30 cellular contexts compared by ENCODE assay signal in genomic region chr1:46334030-46334384, GRCh38. TPM values are rescaled to one million over a fixed set of nuclear protein-coding genes. Genes with fewer than 3 reads are reported as not detected.
DNase-seq lines count a peak whose midpoint lies in the region; ATAC-seq, FAIRE-seq and TF ChIP-seq lines count a peak whose summit lies in the region.
"Had no signal": no experiment of that assay in that cellular context is flagged by ENCODE, and none has a peak within 500 bp of the region (broad histone marks: within the 10 kb centered on the region; RNA-seq: fewer than 3 reads in every experiment).

No MANE protein-coding gene starts in this region.

- no peak overlapping the region; the same call in 1 of the 2 replicates for H4K8ac ChIP-seq in H1 (ENCODE audit: extremely low read depth, insufficient read depth, low read length)

- H3K4me2 ChIP-seq in H1 (ENCODE audit: insufficient read depth in 1 of 2, low read depth in 2 of 2, low read length in 2 of 2): no peak overlapping the region
- H3K4me2 ChIP-seq: A549 had no signal

- H3K27me3 ChIP-seq in H1 (replicated peaks in 1 of 4; ENCODE audit: control insufficient read depth in 3 of 4, extremely low read depth in 1 of 4, insufficient read depth in 3 of 4, low read length in 3 of 4): no peaks in the 10 kb centered on the region
- no peaks in the 10 kb centered on the region for H3K27me3 ChIP-seq in sigmoid colon
- H3K27me3 ChIP-seq: BE2C, dorsolateral prefrontal cortex, esophagus squamous epithelium, foreskin keratinocyte, heart right ventricle, right lobe of liver, transverse colon had no signal

- no peak for ATAC-seq in GM18505 (IDR thresholded peaks at IDR 0.05; ENCODE audit: unreplicated experiment)
- ATAC-seq in GM21367 (IDR thresholded peaks at IDR 0.05; ENCODE audit: unreplicated experiment): peak; percentile 3
- peak; percentile 2 for ATAC-seq in HG03175 (IDR thresholded peaks at IDR 0.05; ENCODE audit: unreplicated experiment)
- no peak for ATAC-seq in HG03442 (IDR thresholded peaks at IDR 0.05; ENCODE audit: unreplicated experiment)
- ATAC-seq: activated CD4-positive, alpha-beta T cell treated with anti-CD3 and anti-CD28 coated beads for 36 hours; activated T-helper 17 cell treated with anti-CD3 and anti-CD28 coated beads, Interleukin-2, amount 50 U/mL, for 72 hours; CD8-positive, alpha-beta T cell had no signal

- no peak overlapping the region for H4K91ac ChIP-seq in H1 (replicated peaks; ENCODE audit: insufficient read length, low read length)

- H3K4me3 ChIP-seq in H1 (ENCODE audit: extremely low read depth in 1 of 4, insufficient read depth in 2 of 4, low read depth in 3 of 4, low read length in 4 of 4) (no peak overlapping the region), sigmoid colon (no peak overlapping the region)
- H3K4me3 ChIP-seq: A549, dorsolateral prefrontal cortex, esophagus squamous epithelium, heart right ventricle, prostate gland, right lobe of liver, transverse colon had no signal

- H3K4ac ChIP-seq in H1 (replicated peaks; ENCODE audit: insufficient read length, low read depth, low read length): no peak overlapping the region

- no peaks in the 10 kb centered on the region for H3K79me1 ChIP-seq in H1 (ENCODE audit: low read depth, low read length)

- H4K20me1 ChIP-seq in H1 (replicated peaks in 1 of 2; ENCODE audit: control insufficient read depth in 1 of 2, insufficient read depth in 2 of 2, low read length in 2 of 2): no peaks in the 10 kb centered on the region

- no peaks in the 10 kb centered on the region for H3K36me3 ChIP-seq in H1 (ENCODE audit: control insufficient read depth in 2 of 4, insufficient read depth in 4 of 4, low read length in 3 of 4)
- no peaks in the 10 kb centered on the region for H3K36me3 ChIP-seq in sigmoid colon
- H3K36me3 ChIP-seq: BE2C, esophagus squamous epithelium, heart right ventricle, prostate gland, right lobe of liver, transverse colon had no signal

- H3K23ac ChIP-seq in H1 (ENCODE audit: insufficient read length): no peak overlapping the region

- H2BK20ac ChIP-seq in H1 (ENCODE audit: low read length): peak overlapping the region; percentile 34; the same call in 1 of the 2 replicates

- no peak overlapping the region for H3K56ac ChIP-seq in H1 (replicated peaks; ENCODE audit: insufficient read length, low read depth, low read length)

- TF ChIP-seq CTCF in H1 (IDR thresholded peaks at IDR 0.05; ENCODE audit: control extremely low read depth in 1 of 3, insufficient read depth in 1 of 3, low read depth in 1 of 3, low read length in 3 of 3): no peak
- TF ChIP-seq CTCF in sigmoid colon (IDR thresholded peaks at IDR 0.05): no peak

- H2AFZ ChIP-seq in H1 (ENCODE audit: low read length): no peak overlapping the region

- H3K27ac ChIP-seq in H1 (ENCODE audit: low read depth, low read length): no peak overlapping the region
- no peak overlapping the region for H3K27ac ChIP-seq in sigmoid colon
- H3K27ac ChIP-seq: A549, dorsolateral prefrontal cortex, esophagus squamous epithelium, foreskin keratinocyte, heart right ventricle, prostate gland, right lobe of liver, transverse colon had no signal

- H3K23me2 ChIP-seq in H1 (ENCODE audit: low read depth, low read length): no peaks in the 10 kb centered on the region

- 0 out of 2 replicates have a peak overlapping the region, but pooled peaks have one; percentile 37 for H2BK5ac ChIP-seq in H1 (ENCODE audit: low read depth, low read length)

- POLR2A ChIA-PET in H1 (lab: Charles Lee; ENCODE audit: partially characterized antibody): interaction anchor here (0.6 to 2.6 kb wide), 13 partner anchors 13 to 87 kb away, joined by 3 to 20 read pairs (median 5); partner anchors contain the start of genes LRRC41, RAD54L and UQCRH

- peak overlapping the region; percentile 75; the same call in 1 of the 2 replicates for H2BK12ac ChIP-seq in H1 (ENCODE audit: low read depth, low read length)

- DNase-seq in H1 (ENCODE audit: low read depth in 1 of 2, low spot score in 2 of 2): no peak
- no peak for DNase-seq in sigmoid colon
- DNase-seq in stimulated activated CD4-positive, alpha-beta T cell treated with anti-CD3 and anti-CD28 coated beads, Interleukin-2, amount 100 ng/mL, for 48 hours: no peak
- DNase-seq in germinal center (ENCODE audit: low spot score): no peak
- DNase-seq: activated CD4-positive, alpha-beta T cell treated with anti-CD3 and anti-CD28 coated beads for 36 hours; activated CD8-positive, alpha-beta T cell treated with anti-CD3 and anti-CD28 coated beads for 36 hours; activated naive CD4-positive, alpha-beta T cell treated with anti-CD3 and anti-CD28 coated beads, Interleukin-2, amount 50 U/mL, for 16 hours; BE2C; CD8-positive, alpha-beta T cell; cerebellar nuclear complex; dorsolateral prefrontal cortex; esophagus squamous epithelium; heart right ventricle; KG1; naive thymus-derived CD4-positive, alpha-beta T cell; NCI-H1417 treated with DMSO at 0.1 percent for 48 hours; NCI-H2081 treated with DMSO at 0.1 percent for 48 hours; nucleus accumbens; right lobe of liver; SIG-M5; stimulated activated CD4-positive, alpha-beta T cell treated with anti-CD3 and anti-CD28 coated beads, Interleukin-4, amount 100 ng/mL, for 1 hour; transverse colon had no signal

- TF ChIP-seq EP300 in H1 (IDR thresholded peaks at IDR 0.05; ENCODE audit: borderline replicate concordance in 1 of 2, low read depth in 2 of 2, low read length in 2 of 2): no peak
- TF ChIP-seq EP300 in sigmoid colon (IDR thresholded peaks at IDR 0.05): no peak

- no peaks in the 10 kb centered on the region for H3K9me3 ChIP-seq in H1 (ENCODE audit: insufficient read depth in 2 of 2, low read depth in 1 of 2, low read length in 1 of 2)
- H3K9me3 ChIP-seq in sigmoid colon: no peaks in the 10 kb centered on the region
- H3K9me3 ChIP-seq: A549, BE2C, esophagus squamous epithelium, heart right ventricle, prostate gland, right lobe of liver, transverse colon had no signal

- no peak for TF ChIP-seq RAD21 in H1 (IDR thresholded peaks at IDR 0.05 in 1 of 2, conservative IDR thresholded peaks at IDR 0.05 in 1 of 2; ENCODE audit: low read depth in 2 of 2, low read length in 2 of 2)

- H3K4me1 ChIP-seq in H1 (replicated peaks in 1 of 4; ENCODE audit: control insufficient read depth in 3 of 4, insufficient read depth in 4 of 4, low read length in 3 of 4) (peaks cover 0 to 2% (median 0%) of the 10 kb centered on the region in 4 experiments; a peak in 1 of 7 replicates), sigmoid colon (no peaks in the 10 kb centered on the region)
- H3K4me1 ChIP-seq: BE2C, heart right ventricle, prostate gland, right lobe of liver, transverse colon had no signal

- H4K5ac ChIP-seq in H1 (ENCODE audit: insufficient read length, low read depth, low read length): no peak overlapping the region

- H3K79me2 ChIP-seq in H1 (ENCODE audit: control insufficient read depth in 1 of 2, insufficient read depth in 2 of 2, low read length in 2 of 2): no peaks in the 10 kb centered on the region

- H2AK5ac ChIP-seq in H1 (ENCODE audit: low read depth, low read length): no peak overlapping the region

- no peak overlapping the region for H2BK120ac ChIP-seq in H1 (replicated peaks; ENCODE audit: low read depth, low read length)

- CTCF ChIA-PET in H1 (lab: Charles Lee; ENCODE audit: partially characterized antibody): interaction anchor here (0.7 to 4.2 kb wide), 11 partner anchors 8 to 110 kb away, joined by 3 to 54 read pairs (median 4); partner anchors contain the start of genes LRRC41 and UQCRH

- H3K9ac ChIP-seq in H1 (replicated peaks in 1 of 4; ENCODE audit: extremely low read depth in 1 of 4, low read depth in 3 of 4, low read length in 3 of 4): no peak overlapping the region

- TF ChIP-seq POLR2A in GM18505 (IDR thresholded peaks at IDR 0.05; ENCODE audit: borderline replicate concordance, extremely low read depth, insufficient read depth, insufficient read length) (peak; percentile 38), H1 (IDR thresholded peaks at IDR 0.05; ENCODE audit: control extremely low read depth in 1 of 2, low read depth in 2 of 2, low read length in 2 of 2) (no peak), sigmoid colon (IDR thresholded peaks at IDR 0.05) (no peak)

- intact Hi-C loops in sigmoid colon (cut with DNase I): no loop called here

- 97% methylated on average over 2 of the region's 2 CpGs; no CpG with 5 or more reads in 1 of the 2 experiments for WGBS in H1 (ENCODE audit: extremely low coverage in 1 of 2, insufficient coverage in 1 of 2, insufficient read length in 1 of 2, insufficient replicate concordance in 2 of 2, low coverage in 1 of 2, low lambda C conversion rate in 2 of 2, missing lambda C conversion rate in 1 of 2), 2 experiments
- 89% methylated on average over 2 of the region's 2 CpGs for WGBS in sigmoid colon, 2 donors

- no peak for FAIRE-seq in H1 (lab: Jason Lieb, UNC)
- FAIRE-seq: A549 had no signal

- H3K18ac ChIP-seq in H1 (ENCODE audit: extremely low read depth, low read length): 0 out of 2 replicates have a peak overlapping the region, but pooled peaks have one; percentile 24

- H2BK15ac ChIP-seq in H1 (ENCODE audit: low read length): no peak overlapping the region

- H3K14ac ChIP-seq in H1 (ENCODE audit: insufficient read length): no peak overlapping the region

RNA-seq across cellular contexts. Expression of gene NSUN4, which starts 6.6 kb away (rescaled TPM):
- 13.7 and 15.7 TPM in 2 replicates for total RNA-seq in H1 (2021; fragmentation: NEBNext Ultra II Directional; extraction: Animal tissue kit (Norgen Biotek cat#: 25700))
- 9.7 and 12.2 TPM in 2 replicates for polyA plus RNA-seq in H1 (2011; rRNA removed)
- polyA plus RNA-seq in H1 (2011; cell fraction: cytosol; rRNA removed): 14.8 TPM
- 19.8 TPM for polyA plus RNA-seq in H1 (2011; cell fraction: nucleus; rRNA removed)
- 10.3 to 13.3 TPM (median 11.7 TPM) in 4 replicates for polyA plus RNA-seq in H1 (2012, experiment 1 of 2)
- 7.3 TPM for polyA plus RNA-seq in H1 (2012, experiment 2 of 2)
- 14.2 TPM for polyA plus RNA-seq in H1 (2013, experiment 1 of 2)
- polyA plus RNA-seq in H1 (2013, experiment 2 of 2): 14.1 TPM
- polyA minus RNA-seq in H1 (2011; rRNA and poly(A)+ RNA removed): 40.3 and 52.7 TPM in 2 replicates
- polyA minus RNA-seq in H1 (2011; cell fraction: cytosol; rRNA and poly(A)+ RNA removed): 12.5 TPM
- polyA minus RNA-seq in H1 (2011; cell fraction: nucleus; rRNA and poly(A)+ RNA removed): 22.4 TPM
- total RNA-seq in sigmoid colon: 10 to 100 TPM; 11.4 to 18.6 (median 15.0) TPM
- polyA plus RNA-seq in sigmoid colon: 10 to 100 TPM in 2 of 3 donors, 1 to 10 TPM in 1; 7.2 to 14.3 (median 10.6) TPM

RNA-seq across cellular contexts. Expression of gene UQCRH, which starts 30.5 kb away (rescaled TPM):
- 621 and 626 TPM in 2 replicates for total RNA-seq in H1 (2021; fragmentation: NEBNext Ultra II Directional; extraction: Animal tissue kit (Norgen Biotek cat#: 25700))
- polyA plus RNA-seq in H1 (2011; rRNA removed) (565 and 1,112 TPM in 2 replicates), sigmoid colon (1,000 to 10,000 TPM in 2 of 3 donors, 100 to 1,000 TPM in 1; 786 to 1,339 (median 1,078) TPM)
- polyA plus RNA-seq in H1 (2011; cell fraction: cytosol; rRNA removed): 1,400 TPM
- 92.1 TPM for polyA plus RNA-seq in H1 (2011; cell fraction: nucleus; rRNA removed)
- 810 to 1,275 TPM (median 1,000 TPM) in 4 replicates for polyA plus RNA-seq in H1 (2012, experiment 1 of 2)
- polyA plus RNA-seq in H1 (2012, experiment 2 of 2): 709 TPM
- polyA plus RNA-seq in H1 (2013, experiment 1 of 2): 826 TPM
- polyA plus RNA-seq in H1 (2013, experiment 2 of 2): 891 TPM
- 77.4 and 81.2 TPM in 2 replicates for polyA minus RNA-seq in H1 (2011; rRNA and poly(A)+ RNA removed)
- 128 TPM for polyA minus RNA-seq in H1 (2011; cell fraction: cytosol; rRNA and poly(A)+ RNA removed)
- polyA minus RNA-seq in H1 (2011; cell fraction: nucleus; rRNA and poly(A)+ RNA removed): 98.4 TPM
- total RNA-seq in sigmoid colon: 100 to 1,000 TPM; 414 to 610 (median 491) TPM

RNA-seq across cellular contexts. Expression of gene LRRC41, which starts 30.6 kb away (rescaled TPM):
- total RNA-seq in H1 (2021; fragmentation: NEBNext Ultra II Directional; extraction: Animal tissue kit (Norgen Biotek cat#: 25700)): 36.8 and 37.2 TPM in 2 replicates
- polyA plus RNA-seq in H1 (2011; rRNA removed): 51.2 and 57.3 TPM in 2 replicates
- polyA plus RNA-seq in H1 (2011; cell fraction: cytosol; rRNA removed): 36.0 TPM
- 42.9 TPM for polyA plus RNA-seq in H1 (2011; cell fraction: nucleus; rRNA removed)
- 23.4 to 34.0 TPM (median 31.5 TPM) in 4 replicates for polyA plus RNA-seq in H1 (2012, experiment 1 of 2)
- 46.0 TPM for polyA plus RNA-seq in H1 (2012, experiment 2 of 2)
- polyA plus RNA-seq in H1 (2013, experiment 1 of 2): 18.3 TPM
- 17.6 TPM for polyA plus RNA-seq in H1 (2013, experiment 2 of 2)
- 45.2 and 46.3 TPM in 2 replicates for polyA minus RNA-seq in H1 (2011; rRNA and poly(A)+ RNA removed)
- polyA minus RNA-seq in H1 (2011; cell fraction: cytosol; rRNA and poly(A)+ RNA removed): 26.7 TPM
- 25.9 TPM for polyA minus RNA-seq in H1 (2011; cell fraction: nucleus; rRNA and poly(A)+ RNA removed)
- total RNA-seq in sigmoid colon: 10 to 100 TPM; 55.1 to 65.2 (median 64.3) TPM
- polyA plus RNA-seq in sigmoid colon: 10 to 100 TPM; 21.0 to 36.0 (median 28.0) TPM

Comparison
In these comparisons a context has a peak if more than half of its experiments do, and no peak if none do; other contexts are left out.
1. ATAC-seq: peak in GM21367 (single experiment) and HG03175 (single experiment); none in GM18505 (single experiment) and HG03442 (single experiment).